31 cellular contexts compared by ENCODE assay signal in the genomic region with DNA sequence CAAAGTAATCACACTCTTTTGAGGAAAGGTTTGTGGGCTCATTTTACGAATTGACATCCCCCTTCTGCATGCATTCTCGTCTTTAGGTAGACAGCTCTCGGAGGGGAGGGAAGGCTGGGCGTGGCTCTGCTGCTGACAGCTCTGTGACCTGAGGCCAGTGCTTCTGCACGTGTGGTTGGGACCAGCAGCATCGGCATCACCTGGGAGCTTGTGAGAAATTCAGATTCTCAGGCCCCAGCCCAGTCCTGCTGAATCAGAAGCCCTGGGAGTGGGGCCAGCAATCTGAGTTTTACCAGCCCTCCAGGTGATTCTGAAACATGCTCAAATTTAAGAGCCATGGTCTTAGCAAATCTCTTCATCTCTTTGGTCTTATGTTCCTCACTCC.
"Had no signal": no experiment of that assay in that cellular context is flagged by ENCODE, and none has a peak within 500 bp of the region (broad histone marks: within the 10 kb centered on the region; RNA-seq: fewer than 3 reads in every experiment).

No MANE protein-coding gene starts in this region.

- H3K36me3 ChIP-seq: ascending aorta, cardiac muscle cell, WERI-Rb-1 had no signal

- ATAC-seq: activated CD4-positive, alpha-beta T cell treated with anti-CD3 and anti-CD28 coated beads for 36 hours; activated CD4-positive, CD25-positive, alpha-beta regulatory T cell treated with anti-CD3 and anti-CD28 coated beads, Interleukin-2, amount 50 U/mL, for 24 hours; activated CD8-positive, alpha-beta memory T cell treated with anti-CD3 and anti-CD28 coated beads, Interleukin-2, amount 10 ng/mL, durations not matched to agents 7 days and 5 days; activated CD8-positive, alpha-beta T cell treated with anti-CD3 and anti-CD28 coated beads, Interleukin-2, amount 10 ng/mL, durations not matched to agents 7 days and 5 days; activated naive CD8-positive, alpha-beta T cell treated with anti-CD3 and anti-CD28 coated beads, Interleukin-2, amount 50 U/mL, for 24 hours; WTC11 had no signal

- H3K9me3 ChIP-seq: ascending aorta had no signal

- H3K27ac ChIP-seq: ascending aorta, cardiac muscle cell, WERI-Rb-1 had no signal

- H3K27me3 ChIP-seq: ascending aorta, cardiac muscle cell had no signal

- DNase-seq: activated CD4-positive, alpha-beta memory T cell treated with anti-CD3 and anti-CD28 coated beads, Interleukin-2, amount 10 ng/mL, durations not matched to agents 7 days and 5 days; activated CD4-positive, alpha-beta T cell treated with anti-CD3 and anti-CD28 coated beads for 1 hour; activated CD4-positive, alpha-beta T cell treated with anti-CD3 and anti-CD28 coated beads for 36 hours; activated CD4-positive, alpha-beta T cell treated with anti-CD3 and anti-CD28 coated beads for 48 hours; activated CD4-positive, alpha-beta T cell treated with anti-CD3 and anti-CD28 coated beads, Interleukin-2, amount 10 ng/mL, durations not matched to agents 7 days and 5 days; activated CD4-positive, alpha-beta T cell treated with anti-CD3 and anti-CD28 coated beads, Interleukin-2, amount 50 U/mL, for 48 hours; activated CD4-positive, CD25-positive, alpha-beta regulatory T cell; activated CD8-positive, alpha-beta memory T cell treated with anti-CD3 and anti-CD28 coated beads for 24 hours; activated CD8-positive, alpha-beta memory T cell treated with anti-CD3 and anti-CD28 coated beads, Interleukin-2, amount 10 ng/mL, durations not matched to agents 7 days and 5 days; activated CD8-positive, alpha-beta memory T cell treated with anti-CD3 and anti-CD28 coated beads, Interleukin-2, amount 50 U/mL, for 48 hours; activated CD8-positive, alpha-beta T cell treated with anti-CD3 and anti-CD28 coated beads, Interleukin-2, amount 10 ng/mL, durations not matched to agents 7 days and 5 days; activated effector memory CD4-positive, alpha-beta T cell treated with Interleukin-2 at 50 U/mL for 16 hours; activated gamma-delta T cell; activated naive CD4-positive, alpha-beta T cell treated with anti-CD3 and anti-CD28 coated beads, Interleukin-2, amount 10 ng/mL, durations not matched to agents 7 days and 5 days; activated naive CD4-positive, alpha-beta T cell treated with Interleukin-2 at 50 U/mL for 16 hours; activated naive CD8-positive, alpha-beta T cell treated with anti-CD3 and anti-CD28 coated beads, Interleukin-2, amount 10 ng/mL, durations not matched to agents 7 days and 5 days; activated naive CD8-positive, alpha-beta T cell treated with anti-CD3 and anti-CD28 coated beads, Interleukin-2, amount 50 U/mL, for 24 hours; activated T-cell treated with anti-CD3 and anti-CD28 coated beads, Interleukin-2, amount 50 U/mL, for 24 hours; activated T-cell treated with anti-CD3 and anti-CD28 coated beads, Interleukin-2, amount 50 U/mL, for 48 hours; amygdala; anterior cingulate cortex; caudate nucleus; cerebellar nuclear complex; T-helper 1 cell; T-helper 2 cell; T-helper 9 cell; WERI-Rb-1 had no signal

- H3K4me3 ChIP-seq: ascending aorta, cardiac muscle cell had no signal
